In genomic region chr4:76454073-76454472, GRCh38 we compare ENCODE assay signal across 6 cellular contexts. TPM values are rescaled to one million over a fixed set of nuclear protein-coding genes. Genes with fewer than 3 reads are reported as not detected.
"Had no signal": no experiment of that assay in that cellular context is flagged by ENCODE, and none has a peak within 500 bp of the region (broad histone marks: within the 10 kb centered on the region; RNA-seq: fewer than 3 reads in every experiment).

No MANE protein-coding gene starts in this region.

RNA-seq across cellular contexts. Expression of gene SHROOM3, which starts 19.0 kb away (rescaled TPM):
- total RNA-seq: HepG2 had no signal
- polyA plus RNA-seq: IgD-negative memory B cell had no signal

RNA-seq across cellular contexts. Expression of gene CCDC158, which starts 33.1 kb away (rescaled TPM):
- total RNA-seq: HepG2, HT-29, HT1080, IMR-90, K562 had no signal
- polyA plus RNA-seq: HepG2, IgD-negative memory B cell, IMR-90, K562 had no signal
